In the genomic region with DNA sequence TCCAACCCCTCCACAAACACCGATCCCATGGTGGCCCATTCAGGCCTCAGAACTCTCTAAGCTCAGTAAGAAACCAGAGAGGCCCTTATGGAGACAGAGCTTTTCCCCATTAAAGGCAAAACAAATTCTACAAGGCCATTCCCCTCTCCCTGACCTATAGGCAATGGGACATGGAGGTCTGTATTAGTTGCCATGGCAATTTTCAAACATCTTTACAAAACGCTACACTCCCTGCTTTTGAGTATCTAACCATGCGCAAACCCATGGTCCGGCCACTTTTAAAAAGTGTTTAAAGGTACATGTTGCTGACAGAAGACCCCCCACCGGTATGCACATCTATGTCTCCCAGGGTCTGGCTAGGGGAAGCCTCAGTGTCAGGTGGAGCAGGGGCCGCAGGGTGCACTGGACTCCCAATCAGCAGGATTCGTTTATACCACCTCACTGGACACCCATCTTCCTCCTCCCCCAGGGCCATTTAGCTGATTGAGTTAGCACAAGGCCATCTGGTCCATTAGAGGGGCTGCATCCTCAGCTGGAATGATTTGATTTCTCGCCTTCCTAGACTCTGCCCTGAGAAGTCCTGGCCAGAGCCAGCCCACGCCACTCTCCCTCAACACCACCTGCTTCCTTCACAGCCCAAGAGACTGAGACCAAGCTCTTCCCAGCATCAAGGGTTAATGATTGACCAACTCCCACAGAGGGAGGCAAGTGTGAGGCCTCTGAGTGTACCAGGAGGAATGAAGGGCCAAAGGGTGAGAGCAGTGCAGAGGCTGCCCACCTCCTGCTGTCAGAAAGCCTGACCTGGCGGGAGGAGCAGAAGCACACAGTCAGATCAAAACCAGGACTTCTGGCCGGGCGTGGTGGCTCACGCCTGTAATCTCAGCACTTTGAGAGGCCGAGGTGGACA, we compare ENCODE assay signal across 17 cellular contexts. TPM values are rescaled to one million over a fixed set of nuclear protein-coding genes. Genes with fewer than 3 reads are reported as not detected.
DNase-seq lines count a peak whose midpoint lies in the region; TF ChIP-seq lines count a peak whose summit lies in the region.
"Had no signal": no experiment of that assay in that cellular context is flagged by ENCODE, and none has a peak within 500 bp of the region (broad histone marks: within the 10 kb centered on the region; RNA-seq: fewer than 3 reads in every experiment).

No MANE protein-coding gene starts in this region.

- no peaks in the 10 kb centered on the region for H3K9me3 Mint-ChIP-seq in mesothelial cell of epicardium

- no peak overlapping the region for H3K4me3 Mint-ChIP-seq in mesothelial cell of epicardium
- H3K4me3 Mint-ChIP-seq: activated CD4-positive, alpha-beta T cell treated with anti-CD3 and anti-CD28 coated beads for 36 hours had no signal

- H3K9me3 ChIP-seq in AG04450 (ENCODE audit: control insufficient read depth, insufficient read depth, low read length): no peaks in the 10 kb centered on the region
- H3K9me3 ChIP-seq: BLaER1 treated with 17β-estradiol and CSF1 and Interleukin-3, amounts not matched to agents 10 nM and 100 nM; left ventricle myocardium inferior; ovary had no signal

- DNase-seq in AG04450 (ENCODE audit: low read depth, low spot score): no peak
- DNase-seq in HuH-7 (ENCODE audit: low spot score): peak; percentile 95
- no peak for DNase-seq in brain microvascular endothelial cell
- no peak for DNase-seq in mesothelial cell of epicardium (ENCODE audit: low spot score in 2 of 2, unreplicated experiment in 2 of 2)
- no peak for DNase-seq in dorsolateral prefrontal cortex
- DNase-seq in H4 (ENCODE audit: low spot score): no peak
- DNase-seq in AG08395 (ENCODE audit: low spot score): no peak
- DNase-seq in NK-92 (lab: John Stamatoyannopoulos, UW; ENCODE audit: unreplicated experiment): no peak
- DNase-seq: activated CD4-positive, alpha-beta T cell treated with anti-CD3 and anti-CD28 coated beads for 36 hours; activated effector memory CD4-positive, alpha-beta T cell treated with anti-CD3 and anti-CD28 coated beads, Interleukin-2, amount 50 U/mL, for 16 hours; Karpas-422; left ventricle myocardium inferior; NCI-H2171 treated with DMSO at 0.1 percent for 48 hours; ovary; SHP77; stimulated activated CD4-positive, alpha-beta T cell treated with anti-CD3 and anti-CD28 coated beads, Interleukin-4, amount 100 ng/mL, for 4 hours had no signal

- H3K27ac ChIP-seq in AG04450 (ENCODE audit: low read depth, low read length) (peak overlapping the region; percentile 39), brain microvascular endothelial cell (peak overlapping the region; percentile 26), dorsolateral prefrontal cortex (no peak overlapping the region)
- H3K27ac ChIP-seq: BLaER1 treated with 17β-estradiol and CSF1 and Interleukin-3, amounts not matched to agents 10 nM and 100 nM; left ventricle myocardium inferior; ovary had no signal

- H3K36me3 ChIP-seq in brain microvascular endothelial cell (replicated peaks): peaks cover 91% of the 10 kb centered on the region
- H3K36me3 ChIP-seq: ovary had no signal

- POLR2A ChIA-PET in AG04450 (lab: Yijun Ruan, JAX): interaction anchor here (0.6 to 2.6 kb wide), 6 partner anchors 10 to 249 kb away, joined by 3 to 18 read pairs (median 5); a partner anchor contains a TSS

- peak overlapping the region; percentile 83 for H3K27ac Mint-ChIP-seq in mesothelial cell of epicardium
- H3K27ac Mint-ChIP-seq: activated CD4-positive, alpha-beta T cell treated with anti-CD3 and anti-CD28 coated beads for 36 hours had no signal

- CTCF ChIA-PET in AG04450 (lab: Charles Lee): interaction anchor here (0.6 to 1.2 kb wide), 2 partner anchors 24 to 140 kb away, joined by 5 to 8 read pairs; no protein-coding TSS in a partner anchor

- H3K36me3 Mint-ChIP-seq in mesothelial cell of epicardium: peaks cover 46% of the 10 kb centered on the region

- no peaks in the 10 kb centered on the region for H3K27me3 Mint-ChIP-seq in mesothelial cell of epicardium (ENCODE audit: low read depth)
- H3K27me3 Mint-ChIP-seq: activated CD4-positive, alpha-beta T cell treated with anti-CD3 and anti-CD28 coated beads for 36 hours had no signal

- in situ Hi-C loops in brain microvascular endothelial cell (cut with HindIII; ENCODE audit: low pct_ligation_motif_present, low sequenced_read_pairs): no loop called here

- H3K4me3 ChIP-seq in AG04450 (ENCODE audit: low read depth, low read length) (no peak overlapping the region), brain microvascular endothelial cell (ENCODE audit: low read depth, low read length) (no peak overlapping the region), dorsolateral prefrontal cortex (no peak overlapping the region)
- H3K4me3 ChIP-seq: BLaER1 treated with 17β-estradiol and CSF1 and Interleukin-3, amounts not matched to agents 10 nM and 100 nM; left ventricle myocardium inferior; ovary had no signal

- H3K27me3 ChIP-seq in AG04450 (ENCODE audit: control insufficient read depth, insufficient read depth, low read length): no peaks in the 10 kb centered on the region
- no peaks in the 10 kb centered on the region for H3K27me3 ChIP-seq in brain microvascular endothelial cell (replicated peaks)
- H3K27me3 ChIP-seq in dorsolateral prefrontal cortex: no peaks in the 10 kb centered on the region
- H3K27me3 ChIP-seq: BLaER1 treated with 17β-estradiol and CSF1 and Interleukin-3, amounts not matched to agents 10 nM and 100 nM; ovary had no signal

- H3K4me1 Mint-ChIP-seq in mesothelial cell of epicardium: peaks cover 8% of the 10 kb centered on the region
- H3K4me1 Mint-ChIP-seq: activated CD4-positive, alpha-beta T cell treated with anti-CD3 and anti-CD28 coated beads for 36 hours had no signal

- intact Hi-C loops in dorsolateral prefrontal cortex (cut with DNase I): no loop called here

- TF ChIP-seq CTCF in AG04450 (IDR thresholded peaks at IDR 0.05; ENCODE audit: low read depth, low read length) (no peak), brain microvascular endothelial cell (IDR thresholded peaks at IDR 0.05; ENCODE audit: low read depth, low read length, missing control alignments) (no peak), mesothelial cell of epicardium (IDR thresholded peaks at IDR 0.05; ENCODE audit: unreplicated experiment) (no peak), dorsolateral prefrontal cortex (IDR thresholded peaks at IDR 0.05 in 54 of 56, conservative IDR thresholded peaks at IDR 0.05 in 2 of 56; ENCODE audit: low read depth in 1 of 56, partially characterized antibody in 56 of 56) (no peak)

RNA-seq across cellular contexts. Expression of a gene that starts 10.9 kb away (rescaled TPM):
- polyA plus RNA-seq in AG04450 (2011; rRNA removed): 161 and 163 TPM in 2 replicates
- 273 and 347 TPM in 2 replicates for polyA minus RNA-seq in AG04450 (2011; rRNA and poly(A)+ RNA removed)
- total RNA-seq in mesothelial cell of epicardium: 126 to 133 TPM (median 130 TPM) in 3 replicates
- total RNA-seq in dorsolateral prefrontal cortex: 100 to 1,000 TPM in 13 of 120 experiments, 10 to 100 TPM in 107; 51.8 to 126 (median 85.4) TPM
- 98.9 and 101 TPM in 2 replicates for total RNA-seq in H4 (2014; rRNA removed; shearing (Covaris generic))

RNA-seq across cellular contexts. Expression of a gene that starts 22.5 kb away (rescaled TPM):
- polyA plus RNA-seq in AG04450 (2011; rRNA removed): 0.47 and 0.56 TPM in 2 replicates
- 0.74 and 2.0 TPM in 2 replicates for polyA minus RNA-seq in AG04450 (2011; rRNA and poly(A)+ RNA removed)
- total RNA-seq in mesothelial cell of epicardium (1.3 to 2.1 TPM (median 1.7 TPM) in 3 replicates), dorsolateral prefrontal cortex (10 to 100 TPM in 1 of 120 experiments, 1 to 10 TPM in 119; 1.9 to 10.7 (median 5.1) TPM)
- 1.2 and 1.4 TPM in 2 replicates for total RNA-seq in H4 (2014; rRNA removed; shearing (Covaris generic))

RNA-seq across cellular contexts. Expression of a gene that starts 42.7 kb away (rescaled TPM):
- polyA plus RNA-seq in AG04450 (2011; rRNA removed): 7.6 and 9.3 TPM in 2 replicates
- 28.0 and 39.1 TPM in 2 replicates for polyA minus RNA-seq in AG04450 (2011; rRNA and poly(A)+ RNA removed)
- total RNA-seq in mesothelial cell of epicardium (21.4 to 22.1 TPM (median 21.9 TPM) in 3 replicates), dorsolateral prefrontal cortex (10 to 100 TPM; 16.7 to 56.5 (median 42.7) TPM)
- total RNA-seq in H4 (2014; rRNA removed; shearing (Covaris generic)): 14.2 and 14.3 TPM in 2 replicates

RNA-seq across cellular contexts. Expression of a gene that starts 58.7 kb away (rescaled TPM):
- 53.0 and 85.7 TPM in 2 replicates for polyA plus RNA-seq in AG04450 (2011; rRNA removed)
- 126 and 219 TPM in 2 replicates for polyA minus RNA-seq in AG04450 (2011; rRNA and poly(A)+ RNA removed)
- 67.6 to 70.2 TPM (median 68.1 TPM) in 3 replicates for total RNA-seq in mesothelial cell of epicardium
- 1,000 to 10,000 TPM in 25 of 120 experiments, 100 to 1,000 TPM in 95; 166 to 3,303 (median 637) TPM for total RNA-seq in dorsolateral prefrontal cortex
- 47.5 and 64.8 TPM in 2 replicates for total RNA-seq in H4 (2014; rRNA removed; shearing (Covaris generic))

Comparison
In these comparisons a context has a peak if more than half of its experiments do, and no peak if none do; other contexts are left out.
1. H3K27ac ChIP-seq: peak in AG04450 (single experiment) and brain microvascular endothelial cell (single experiment); none in dorsolateral prefrontal cortex (0 of 59).